6 cellular contexts compared by ENCODE assay signal in genomic region chr19:5623397-5624153, GRCh38. TPM values are rescaled to one million over a fixed set of nuclear protein-coding genes. Genes with fewer than 3 reads are reported as not detected.
DNase-seq lines count a peak whose midpoint lies in the region; ATAC-seq, FAIRE-seq and TF ChIP-seq lines count a peak whose summit lies in the region.

No MANE protein-coding gene starts in this region.

- H3K4me3 ChIP-seq in GM08714 (ENCODE audit: low read length) (peak overlapping the region; percentile 82), PC-3 (ENCODE audit: low read length) (peak overlapping the region; percentile 90), endothelial cell of umbilical vein (replicated peaks in 1 of 3; ENCODE audit: insufficient read depth in 1 of 3, low read depth in 1 of 3, low read length in 3 of 3) (peak overlapping the region; percentile 82 to 90 (median 82)), skeletal muscle satellite cell (ENCODE audit: low read length) (peak overlapping the region; percentile 99)

- TF ChIP-seq CTCF in PC-3 (conservative IDR thresholded peaks at IDR 0.05; ENCODE audit: low read depth, low read length) (no peak), endothelial cell of umbilical vein (IDR thresholded peaks at IDR 0.05; ENCODE audit: extremely low read depth in 1 of 2, insufficient read depth in 1 of 2, low read depth in 1 of 2, low read length in 2 of 2) (no peak)

- DNase-seq in PC-3 (no peak), endothelial cell of umbilical vein (ENCODE audit: low read depth, low spot score) (peak; percentile 28), iPS-NIHi7 (ENCODE audit: extremely low spot score) (no peak), NCI-H1092 (lab: John Stamatoyannopoulos, UW) (no peak)

- H3K9me1 ChIP-seq in endothelial cell of umbilical vein (replicated peaks; ENCODE audit: control insufficient read depth, extremely low read depth, insufficient read depth, low read length), result no peaks in the 10 kb centered on the region

- peak overlapping the region; percentile 96 for H3K4me2 ChIP-seq in PC-3 (ENCODE audit: low read length)
- peak overlapping the region; percentile 76 for H3K4me2 ChIP-seq in endothelial cell of umbilical vein (ENCODE audit: insufficient read depth, low read length)
- H3K4me2 ChIP-seq in skeletal muscle satellite cell (ENCODE audit: low read length), result peak overlapping the region; percentile 91

- H3F3A ChIP-seq in PC-3 (ENCODE audit: low read length, unreplicated experiment), result no peaks in the 10 kb centered on the region

- H3K36me3 ChIP-seq in PC-3 (ENCODE audit: low read depth, low read length) (peaks cover 64% of the 10 kb centered on the region), endothelial cell of umbilical vein (ENCODE audit: control insufficient read depth in 2 of 2, extremely low read depth in 1 of 2, insufficient read depth in 2 of 2, low read length in 2 of 2) (peaks cover 21 to 23% of the 10 kb centered on the region in 2 experiments), skeletal muscle satellite cell (ENCODE audit: insufficient read depth, low read length) (peaks cover 56% of the 10 kb centered on the region)

- intact Hi-C loops in PC-3 (cut with micrococcal nuclease) (no loop called here), endothelial cell of umbilical vein (cut with micrococcal nuclease) (loop anchor here (1.0 to 2.0 kb wide), 2 partner anchors 57 to 97 kb away; partner anchors contain the start of genes CATSPERD, HSD11B1L, LONP1 and MICOS13)

- peak overlapping the region; percentile 67 for H3K27ac ChIP-seq in PC-3 (ENCODE audit: low read length)
- peak overlapping the region; percentile 59 for H3K27ac ChIP-seq in endothelial cell of umbilical vein (ENCODE audit: insufficient read depth, low read depth, low read length)

- peaks cover 36% of the 10 kb centered on the region for H3K4me1 ChIP-seq in PC-3 (ENCODE audit: insufficient read depth, low read length)
- peaks cover 28% of the 10 kb centered on the region for H3K4me1 ChIP-seq in endothelial cell of umbilical vein (ENCODE audit: control insufficient read depth, extremely low read depth, insufficient read depth, low read length)
- peaks cover 39% of the 10 kb centered on the region for H3K4me1 ChIP-seq in skeletal muscle satellite cell (ENCODE audit: control insufficient read depth, insufficient read depth, low read length)

- H3K9ac ChIP-seq in PC-3 (ENCODE audit: low read length) (peak overlapping the region; percentile 98), endothelial cell of umbilical vein (replicated peaks; ENCODE audit: extremely low read depth, insufficient read depth, low read length) (peak overlapping the region; percentile 90), skeletal muscle satellite cell (ENCODE audit: low read depth, low read length) (peak overlapping the region; percentile 97)

- H3K9me3 ChIP-seq in PC-3 (ENCODE audit: low read length) (no peaks in the 10 kb centered on the region), endothelial cell of umbilical vein (replicated peaks; ENCODE audit: control insufficient read depth, insufficient read depth, low read length) (no peaks in the 10 kb centered on the region), skeletal muscle satellite cell (replicated peaks; ENCODE audit: low read length) (no peaks in the 10 kb centered on the region)

- POLR2A ChIA-PET in PC-3 (lab: Charles Lee; ENCODE audit: unreplicated experiment), result interaction anchor here (0.6 to 1.0 kb wide), 3 partner anchors 18 to 95 kb away, joined by 3 to 4 read pairs (median 3); no protein-coding TSS in a partner anchor
- POLR2A ChIA-PET in endothelial cell of umbilical vein (lab: Charles Lee), result interaction anchor here (1.3 to 1.5 kb wide), 2 partner anchors 66 to 281 kb away, joined by 3 to 7 read pairs; partner anchors contain the start of genes RPL36 and VMAC

- dilution Hi-C loops in endothelial cell of umbilical vein (cut with MboI; ENCODE audit: extremely low pct_ligation_motif_present, low sequenced_read_pairs), result no loop called here

- H3K9me2 ChIP-seq in PC-3 (replicated peaks; ENCODE audit: low read length), result no peaks in the 10 kb centered on the region

- H2AFZ ChIP-seq in PC-3 (ENCODE audit: low read length) (peak overlapping the region; percentile 74; the same call in 1 of the 2 replicates), endothelial cell of umbilical vein (ENCODE audit: low read depth, low read length) (peak overlapping the region; percentile 47)

- BruUV-seq in PC-3 (replicated peaks; lab: Mats Ljungman, UMichigan) (TSS peak; percentile 29), endothelial cell of umbilical vein (replicated peaks; lab: Mats Ljungman, UMichigan) (no TSS peak)

- peak; percentile 67 for FAIRE-seq in endothelial cell of umbilical vein (lab: Jason Lieb, UNC)

- H3K27me3 ChIP-seq in PC-3 (ENCODE audit: low read length) (no peaks in the 10 kb centered on the region), endothelial cell of umbilical vein (ENCODE audit: control insufficient read depth in 2 of 2, insufficient read depth in 2 of 2, low read length in 2 of 2) (no peaks in the 10 kb centered on the region), skeletal muscle satellite cell (ENCODE audit: control insufficient read depth, insufficient read depth, low read length) (no peaks in the 10 kb centered on the region)

- H4K20me1 ChIP-seq in PC-3 (ENCODE audit: low read length), result peaks cover 60% of the 10 kb centered on the region
- no peaks in the 10 kb centered on the region for H4K20me1 ChIP-seq in endothelial cell of umbilical vein (replicated peaks; ENCODE audit: control insufficient read depth, extremely low read depth, insufficient read depth, low read length)

- no peak for TF ChIP-seq POLR2A in endothelial cell of umbilical vein (IDR thresholded peaks at IDR 0.05; ENCODE audit: low read depth, low read length)

- no peak for ATAC-seq in PC-3

- CTCF ChIA-PET in PC-3 (lab: Charles Lee) (interaction anchor here (1.0 kb wide), 1 partner anchor 66 kb away, joined by 3 read pairs; the partner anchor contains the start of gene RPL36), endothelial cell of umbilical vein (lab: Charles Lee) (interaction anchor here (1.0 to 1.5 kb wide), 2 partner anchors 64 to 96 kb away, joined by 4 to 10 read pairs; partner anchors contain the start of genes CATSPERD and LONP1)

- H3K79me2 ChIP-seq in PC-3 (ENCODE audit: low read length) (peaks cover 97% of the 10 kb centered on the region), endothelial cell of umbilical vein (ENCODE audit: control insufficient read depth, insufficient read depth, low read length) (peaks cover 96% of the 10 kb centered on the region)

RNA-seq across cellular contexts. Expression of gene SAFB, which starts 0.7 kb away (rescaled TPM):
- total RNA-seq in PC-3 (2014; rRNA removed), result 94.9 and 164 TPM in 2 replicates
- 96.8 and 109 TPM in 2 replicates for total RNA-seq in endothelial cell of umbilical vein
- polyA plus RNA-seq in endothelial cell of umbilical vein, result 33.1 and 44.7 TPM in 2 replicates
- 31.5 and 40.6 TPM in 2 replicates for polyA plus RNA-seq in endothelial cell of umbilical vein (2011; cell fraction: cytosol; rRNA removed)
- 116 and 141 TPM in 2 replicates for polyA plus RNA-seq in endothelial cell of umbilical vein (2011; cell fraction: nucleus; rRNA removed)
- 54.6 and 55.5 TPM in 2 replicates for polyA plus RNA-seq in endothelial cell of umbilical vein (2012)
- polyA minus RNA-seq in endothelial cell of umbilical vein, result 24.8 and 35.7 TPM in 2 replicates
- polyA minus RNA-seq in endothelial cell of umbilical vein (2011; cell fraction: cytosol; rRNA and poly(A)+ RNA removed), result 58.3 TPM
- 53.7 and 68.8 TPM in 2 replicates for polyA minus RNA-seq in endothelial cell of umbilical vein (2011; cell fraction: nucleus; rRNA and poly(A)+ RNA removed)
- total RNA-seq in skeletal muscle satellite cell (2012; rRNA removed), result 36.2 and 37.4 TPM in 2 replicates

RNA-seq across cellular contexts. Expression of gene SAFB2, which starts 1.0 kb away (rescaled TPM):
- total RNA-seq in PC-3 (2014; rRNA removed), result 77.5 and 101 TPM in 2 replicates
- total RNA-seq in endothelial cell of umbilical vein, result 83.7 and 85.9 TPM in 2 replicates
- polyA plus RNA-seq in endothelial cell of umbilical vein, result 24.6 and 31.5 TPM in 2 replicates
- polyA plus RNA-seq in endothelial cell of umbilical vein (2011; cell fraction: cytosol; rRNA removed), result 19.1 and 22.1 TPM in 2 replicates
- 136 and 142 TPM in 2 replicates for polyA plus RNA-seq in endothelial cell of umbilical vein (2011; cell fraction: nucleus; rRNA removed)
- polyA plus RNA-seq in endothelial cell of umbilical vein (2012), result 36.6 and 49.6 TPM in 2 replicates
- 39.3 and 40.2 TPM in 2 replicates for polyA minus RNA-seq in endothelial cell of umbilical vein
- 21.5 TPM for polyA minus RNA-seq in endothelial cell of umbilical vein (2011; cell fraction: cytosol; rRNA and poly(A)+ RNA removed)
- 74.8 and 80.5 TPM in 2 replicates for polyA minus RNA-seq in endothelial cell of umbilical vein (2011; cell fraction: nucleus; rRNA and poly(A)+ RNA removed)
- 22.7 and 31.9 TPM in 2 replicates for total RNA-seq in skeletal muscle satellite cell (2012; rRNA removed)

RNA-seq across cellular contexts. Expression of gene TINCR, which starts 55.8 kb away (rescaled TPM):
- total RNA-seq in PC-3 (2014; rRNA removed), result 0.58 and 0.69 TPM in 2 replicates
- not detected in 2 replicates for total RNA-seq in endothelial cell of umbilical vein
- polyA plus RNA-seq in endothelial cell of umbilical vein, result 0.01 TPM in 1 of 2 replicates, not detected in the other
- polyA plus RNA-seq in endothelial cell of umbilical vein (2011; cell fraction: cytosol; rRNA removed), result 0.03 TPM in 2 replicates
- polyA plus RNA-seq in endothelial cell of umbilical vein (2011; cell fraction: nucleus; rRNA removed), result 0.07 and 0.22 TPM in 2 replicates
- 0.11 and 0.55 TPM in 2 replicates for polyA plus RNA-seq in endothelial cell of umbilical vein (2012)
- polyA minus RNA-seq in endothelial cell of umbilical vein, result not detected in 2 replicates
- polyA minus RNA-seq in endothelial cell of umbilical vein (2011; cell fraction: cytosol; rRNA and poly(A)+ RNA removed), result 3.8 TPM
- not detected in 2 replicates for polyA minus RNA-seq in endothelial cell of umbilical vein (2011; cell fraction: nucleus; rRNA and poly(A)+ RNA removed)
- total RNA-seq in skeletal muscle satellite cell (2012; rRNA removed), result 0.44 TPM in 1 of 2 replicates, not detected in the other

RNA-seq across cellular contexts. Expression of gene MICOS13, which starts 56.7 kb away (rescaled TPM):
- total RNA-seq in PC-3 (2014; rRNA removed), result 331 and 456 TPM in 2 replicates
- total RNA-seq in endothelial cell of umbilical vein, result 53.0 and 55.3 TPM in 2 replicates
- 86.1 and 115 TPM in 2 replicates for polyA plus RNA-seq in endothelial cell of umbilical vein
- polyA plus RNA-seq in endothelial cell of umbilical vein (2011; cell fraction: cytosol; rRNA removed), result 38.6 and 56.1 TPM in 2 replicates
- polyA plus RNA-seq in endothelial cell of umbilical vein (2011; cell fraction: nucleus; rRNA removed), result 12.5 and 16.9 TPM in 2 replicates
- polyA plus RNA-seq in endothelial cell of umbilical vein (2012), result 41.0 and 68.2 TPM in 2 replicates
- polyA minus RNA-seq in endothelial cell of umbilical vein, result 11.8 and 15.2 TPM in 2 replicates
- 14.3 TPM for polyA minus RNA-seq in endothelial cell of umbilical vein (2011; cell fraction: cytosol; rRNA and poly(A)+ RNA removed)
- 2.9 and 4.7 TPM in 2 replicates for polyA minus RNA-seq in endothelial cell of umbilical vein (2011; cell fraction: nucleus; rRNA and poly(A)+ RNA removed)
- 43.9 and 52.6 TPM in 2 replicates for total RNA-seq in skeletal muscle satellite cell (2012; rRNA removed)

RNA-seq across cellular contexts. Expression of gene HSD11B1L, which starts 57.3 kb away (rescaled TPM):
- total RNA-seq in PC-3 (2014; rRNA removed) (8.6 and 10.9 TPM in 2 replicates), endothelial cell of umbilical vein (4.4 and 5.0 TPM in 2 replicates)
- 9.1 and 10.2 TPM in 2 replicates for polyA plus RNA-seq in endothelial cell of umbilical vein
- 4.9 and 6.1 TPM in 2 replicates for polyA plus RNA-seq in endothelial cell of umbilical vein (2011; cell fraction: cytosol; rRNA removed)
- 4.1 and 4.4 TPM in 2 replicates for polyA plus RNA-seq in endothelial cell of umbilical vein (2011; cell fraction: nucleus; rRNA removed)
- 4.2 and 11.2 TPM in 2 replicates for polyA plus RNA-seq in endothelial cell of umbilical vein (2012)
- 2.0 and 2.1 TPM in 2 replicates for polyA minus RNA-seq in endothelial cell of umbilical vein
- not detected for polyA minus RNA-seq in endothelial cell of umbilical vein (2011; cell fraction: cytosol; rRNA and poly(A)+ RNA removed)
- polyA minus RNA-seq in endothelial cell of umbilical vein (2011; cell fraction: nucleus; rRNA and poly(A)+ RNA removed), result 2.3 TPM in 1 of 2 replicates, not detected in the other
- total RNA-seq in skeletal muscle satellite cell (2012; rRNA removed), result 3.3 and 7.4 TPM in 2 replicates
